In the genomic region with DNA sequence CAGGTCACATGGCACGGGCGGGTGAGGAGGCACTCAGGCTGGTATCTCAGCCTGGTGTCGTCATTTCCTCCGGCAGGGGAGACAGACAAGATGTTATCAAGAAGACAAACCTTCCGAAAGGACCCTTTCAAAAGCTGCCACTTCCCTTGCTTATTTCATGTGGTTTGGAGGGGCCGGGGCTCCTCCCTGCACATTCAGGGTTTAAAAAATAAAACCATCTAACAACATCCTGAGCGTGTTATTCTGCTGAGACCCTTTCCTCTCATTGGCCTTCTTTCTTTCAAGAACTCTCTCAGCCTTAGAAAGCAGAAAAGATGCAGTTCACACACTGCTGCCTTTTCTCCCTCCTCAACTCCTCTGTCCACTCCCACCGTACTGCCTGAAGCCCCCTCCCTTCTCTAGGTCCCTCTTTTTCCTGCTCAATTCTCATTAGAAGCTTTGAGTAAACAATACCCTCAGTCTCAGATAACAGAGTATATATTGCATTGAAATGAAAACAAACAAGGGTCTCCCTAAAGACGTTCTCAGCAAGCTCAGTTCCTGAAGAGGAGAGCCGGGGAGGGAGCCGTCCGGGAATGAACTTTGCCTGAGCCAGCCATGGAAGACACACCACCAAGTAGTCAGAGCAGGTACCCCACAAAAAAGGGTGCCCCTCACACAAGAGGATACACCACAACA, we compare ENCODE assay signal across 8 cellular contexts. TPM values are rescaled to one million over a fixed set of nuclear protein-coding genes. Genes with fewer than 3 reads are reported as not detected.
A peak's percentile ranks its signal among the peaks of the same experiment; 100 is the strongest.
DNase-seq lines count a peak whose midpoint lies in the region; ATAC-seq and TF ChIP-seq lines count a peak whose summit lies in the region.

No MANE protein-coding gene starts in this region.

- H3K27me3 Mint-ChIP-seq in CD4-positive, CD25-positive, alpha-beta regulatory T cell: no peaks in the 10 kb centered on the region
- H3K27me3 Mint-ChIP-seq in activated naive CD8-positive, alpha-beta T cell treated with anti-CD3 and anti-CD28 coated beads for 36 hours: peaks cover 2% of the 10 kb centered on the region

- peak overlapping the region; percentile 3 for H2AFZ ChIP-seq in SU-DHL-6 (ENCODE audit: low read depth, low read length, severe bottlenecking)

- 0 out of 2 replicates have a peak, but pooled peaks cover 3% of the 10 kb centered on the region for H3K79me2 ChIP-seq in SU-DHL-6 (ENCODE audit: insufficient read depth, low read length)

- DNase-seq in CD4-positive, CD25-positive, alpha-beta regulatory T cell: peak; percentile 89 to 97 (median 95)
- peak; percentile 77 for DNase-seq in activated naive CD8-positive, alpha-beta T cell treated with anti-CD3 and anti-CD28 coated beads for 36 hours
- DNase-seq in mucosa of descending colon (peak in 2 of 3 donors; percentile 48 to 58), stomach (no peak), NCI-H2029 treated with DMSO at 0.1 percent for 48 hours (lab: John Stamatoyannopoulos, UW) (no peak), NCI-H2196 (lab: John Stamatoyannopoulos, UW; ENCODE audit: unreplicated experiment) (no peak)

- H3K27me3 ChIP-seq in CD4-positive, CD25-positive, alpha-beta regulatory T cell (ENCODE audit: control insufficient read depth, insufficient read depth, low read length): no peaks in the 10 kb centered on the region
- no peaks in the 10 kb centered on the region for H3K27me3 ChIP-seq in SU-DHL-6 (ENCODE audit: low read length)
- no peaks in the 10 kb centered on the region for H3K27me3 ChIP-seq in stomach

- H3K4me3 ChIP-seq in CD4-positive, CD25-positive, alpha-beta regulatory T cell (ENCODE audit: low read depth, low read length): peak overlapping the region; percentile 80
- H3K4me3 ChIP-seq in SU-DHL-6 (ENCODE audit: insufficient read depth, low read length, poor library complexity, severe bottlenecking) (no peak overlapping the region), mucosa of descending colon (no peak overlapping the region), stomach (peak overlapping the region in 2 of 4 donors; percentile 18)

- H3K27ac Mint-ChIP-seq in CD4-positive, CD25-positive, alpha-beta regulatory T cell: peak overlapping the region; percentile 96 to 100 (median 99)
- H3K27ac Mint-ChIP-seq in activated naive CD8-positive, alpha-beta T cell treated with anti-CD3 and anti-CD28 coated beads for 36 hours: peak overlapping the region; percentile 79

- TF ChIP-seq POLR2A in stomach (IDR thresholded peaks at IDR 0.05): no peak

- H3K36me3 ChIP-seq in CD4-positive, CD25-positive, alpha-beta regulatory T cell (ENCODE audit: control insufficient read depth, insufficient read depth, low read length): peaks cover 14% of the 10 kb centered on the region
- H3K36me3 ChIP-seq in SU-DHL-6 (ENCODE audit: low read length): no peaks in the 10 kb centered on the region
- no peaks in the 10 kb centered on the region for H3K36me3 ChIP-seq in mucosa of descending colon (ENCODE audit: low read depth)
- peaks cover 8 to 47% (median 16%) of the 10 kb centered on the region in 4 donors for H3K36me3 ChIP-seq in stomach

- intact Hi-C loops in mucosa of descending colon (cut with DNase I, micrococcal nuclease): no loop called here
- intact Hi-C loops in stomach (cut with DNase I; ENCODE audit: low total_unique reads): no loop called here

- peaks cover 0 to 2% (median 0%) of the 10 kb centered on the region in 7 donors for H3K9me3 Mint-ChIP-seq in CD4-positive, CD25-positive, alpha-beta regulatory T cell
- H3K9me3 Mint-ChIP-seq in activated naive CD8-positive, alpha-beta T cell treated with anti-CD3 and anti-CD28 coated beads for 36 hours: no peaks in the 10 kb centered on the region

- TF ChIP-seq CTCF in SU-DHL-6 (IDR thresholded peaks at IDR 0.05; ENCODE audit: insufficient read depth, low read length, poor library complexity, severe bottlenecking) (no peak), mucosa of descending colon (IDR thresholded peaks at IDR 0.05) (no peak), stomach (IDR thresholded peaks at IDR 0.05) (no peak)

- WGBS in stomach, 5 donors: 43 to 53% (median 46%) methylated on average over 12 of the region's 12 CpGs

- peak overlapping the region; percentile 83 to 92 (median 90) for H3K4me3 Mint-ChIP-seq in CD4-positive, CD25-positive, alpha-beta regulatory T cell
- peak overlapping the region; percentile 65 for H3K4me3 Mint-ChIP-seq in activated naive CD8-positive, alpha-beta T cell treated with anti-CD3 and anti-CD28 coated beads for 36 hours

- no peaks in the 10 kb centered on the region for H4K20me1 ChIP-seq in SU-DHL-6 (ENCODE audit: low read depth, low read length)

- peaks cover 20% of the 10 kb centered on the region for H3K36me3 Mint-ChIP-seq in CD4-positive, CD25-positive, alpha-beta regulatory T cell
- peaks cover 49% of the 10 kb centered on the region for H3K36me3 Mint-ChIP-seq in activated naive CD8-positive, alpha-beta T cell treated with anti-CD3 and anti-CD28 coated beads for 36 hours

- peak; percentile 90 to 92 for ATAC-seq in CD4-positive, CD25-positive, alpha-beta regulatory T cell (ENCODE audit: low read depth in 2 of 2)
- ATAC-seq in GM21717 (IDR thresholded peaks at IDR 0.05; ENCODE audit: unreplicated experiment): peak; percentile 50
- peak; percentile 37 for ATAC-seq in mucosa of descending colon

- H3K9ac ChIP-seq in SU-DHL-6 (ENCODE audit: low read length): peak overlapping the region; percentile 21; the same call in 1 of the 2 replicates

- 0 out of 2 replicates have a peak, but pooled peaks cover 4% of the 10 kb centered on the region for H3F3A ChIP-seq in SU-DHL-6 (ENCODE audit: insufficient read depth)

- no peak for TF ChIP-seq EP300 in stomach (IDR thresholded peaks at IDR 0.05)

- H3K4me1 ChIP-seq in CD4-positive, CD25-positive, alpha-beta regulatory T cell (ENCODE audit: control insufficient read depth, insufficient read depth, low read length, poor library complexity, severe bottlenecking): peaks cover 95% of the 10 kb centered on the region
- H3K4me1 ChIP-seq in mucosa of descending colon (ENCODE audit: low read depth): peaks cover 85% of the 10 kb centered on the region
- peaks cover 96 to 100% (median 99%) of the 10 kb centered on the region in 4 donors for H3K4me1 ChIP-seq in stomach

- H3K4me1 Mint-ChIP-seq in CD4-positive, CD25-positive, alpha-beta regulatory T cell: peaks cover 22 to 96% (median 69%) of the 10 kb centered on the region in 4 donors
- H3K4me1 Mint-ChIP-seq in activated naive CD8-positive, alpha-beta T cell treated with anti-CD3 and anti-CD28 coated beads for 36 hours: peaks cover 79% of the 10 kb centered on the region

- no peaks in the 10 kb centered on the region for H3K9me3 ChIP-seq in CD4-positive, CD25-positive, alpha-beta regulatory T cell (ENCODE audit: control insufficient read depth in 2 of 2, low read length in 2 of 2)
- no peaks in the 10 kb centered on the region for H3K9me3 ChIP-seq in SU-DHL-6 (ENCODE audit: insufficient read depth, low read length)
- no peaks in the 10 kb centered on the region for H3K9me3 ChIP-seq in mucosa of descending colon
- H3K9me3 ChIP-seq in stomach: no peaks in the 10 kb centered on the region

- H3K4me2 ChIP-seq in SU-DHL-6 (ENCODE audit: low read depth, low read length, poor library complexity, severe bottlenecking): peak overlapping the region; percentile 41

- no peaks in the 10 kb centered on the region for H3K9me2 ChIP-seq in SU-DHL-6 (replicated peaks; ENCODE audit: insufficient read depth, low read length)

- H3K27ac ChIP-seq in CD4-positive, CD25-positive, alpha-beta regulatory T cell (ENCODE audit: insufficient read depth, low read length, poor library complexity, severe bottlenecking): peak overlapping the region; percentile 78
- H3K27ac ChIP-seq in SU-DHL-6 (ENCODE audit: low read depth, low read length) (peak overlapping the region; percentile 53), stomach (peak overlapping the region; percentile 36 to 100 (median 97))

RNA-seq across cellular contexts. Expression of a gene that starts 9.8 kb away (rescaled TPM):
- total RNA-seq in CD4-positive, CD25-positive, alpha-beta regulatory T cell: 64.0 TPM
- 1 to 10 TPM; 1.7 to 7.2 (median 6.3) TPM for polyA plus RNA-seq in CD4-positive, CD25-positive, alpha-beta regulatory T cell
- 1 to 10 TPM; 9.0 to 9.4 TPM for total RNA-seq in activated naive CD8-positive, alpha-beta T cell treated with anti-CD3 and anti-CD28 coated beads for 36 hours
- 10 to 100 TPM; 22.3 to 67.4 (median 33.1) TPM for total RNA-seq in mucosa of descending colon
- 100 to 1,000 TPM in 1 of 5 donors, 10 to 100 TPM in 3, 1 to 10 TPM in 1; 7.0 to 123 (median 29.3) TPM for total RNA-seq in stomach
- 10 to 100 TPM in 1 of 3 donors, 1 to 10 TPM in 2; 4.5 to 10.1 (median 9.9) TPM for polyA plus RNA-seq in stomach

Comparison
In these comparisons a context has a peak if more than half of its experiments do, and no peak if none do; other contexts are left out.
1. ATAC-seq: peak in every context shown above with its lines; median percentile 91 in CD4-positive, CD25-positive, alpha-beta regulatory T cell; 50 in GM21717; 37 in mucosa of descending colon.
2. DNase-seq: peak in CD4-positive, CD25-positive, alpha-beta regulatory T cell (3 of 3), activated naive CD8-positive, alpha-beta T cell treated with anti-CD3 and anti-CD28 coated beads for 36 hours (single experiment) and mucosa of descending colon (2 of 3); none in stomach (single experiment), NCI-H2029 treated with DMSO at 0.1 percent for 48 hours (single experiment) and NCI-H2196 (single experiment).
3. Peak in every context shown above with its lines, with median percentiles within 50 percentile points of each other: H3K27ac ChIP-seq.